Comparison of ENCODE assay signal across 12 cellular contexts in the genomic region with DNA sequence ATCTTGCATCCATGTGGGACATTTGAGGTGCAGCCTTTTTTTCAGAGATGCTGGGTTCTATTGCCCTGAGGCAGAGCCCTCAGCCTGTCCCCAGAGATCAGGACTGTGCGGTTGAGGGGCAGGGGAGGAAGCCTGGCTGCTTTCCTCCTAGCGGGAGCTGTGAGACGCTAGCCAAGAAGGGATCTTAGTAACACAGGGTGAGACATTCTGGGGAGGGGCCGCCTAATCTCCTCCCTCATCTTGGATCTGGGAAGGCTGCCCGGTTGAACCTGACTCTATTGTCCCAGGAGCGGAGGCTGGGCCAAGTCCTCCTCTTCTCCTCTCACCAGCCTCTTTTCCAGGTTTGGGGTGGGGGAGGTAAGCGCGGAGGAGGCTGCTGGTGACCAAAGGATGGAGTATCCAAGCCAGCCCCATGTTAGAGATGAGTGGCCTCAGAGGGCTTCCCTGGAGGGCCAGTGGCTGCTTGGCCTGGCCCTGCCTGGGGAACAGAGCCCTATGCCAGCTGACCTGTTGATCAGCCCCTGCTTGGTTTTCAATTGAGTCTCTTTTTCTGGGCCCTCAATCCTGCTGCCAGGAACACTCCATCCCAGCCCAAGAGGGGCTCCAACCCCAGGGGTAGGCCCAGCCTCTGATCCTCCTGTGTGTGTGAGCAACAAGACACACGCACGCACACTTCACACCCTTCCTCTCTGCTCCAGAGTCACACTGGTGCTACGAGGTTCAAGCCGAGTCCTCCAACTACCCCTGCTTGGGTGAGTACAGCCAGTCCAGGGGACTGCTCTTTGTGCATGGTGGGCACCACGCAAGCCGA. TPM values are rescaled to one million over a fixed set of nuclear protein-coding genes. Genes with fewer than 3 reads are reported as not detected.
DNase-seq lines count a peak whose midpoint lies in the region; ATAC-seq and TF ChIP-seq lines count a peak whose summit lies in the region.
"Had no signal": no experiment of that assay in that cellular context is flagged by ENCODE, and none has a peak within 500 bp of the region (broad histone marks: within the 10 kb centered on the region; RNA-seq: fewer than 3 reads in every experiment).

No MANE protein-coding gene starts in this region.

- H3K27me3 Mint-ChIP-seq in chondrocyte (ENCODE audit: low read depth): peaks cover 21% of the 10 kb centered on the region

- H3K4me3 Mint-ChIP-seq in chondrocyte (ENCODE audit: unreplicated experiment): no peak overlapping the region

- H3K4me3 ChIP-seq in SK-N-MC (peak overlapping the region; percentile 6; the same call in 1 of the 2 replicates), fibroblast of pulmonary artery (replicated peaks; ENCODE audit: low read depth, low read length) (no peak overlapping the region), retinal pigment epithelial cell (ENCODE audit: low read length) (no peak overlapping the region)
- H3K4me3 ChIP-seq: uterus had no signal

- no peaks in the 10 kb centered on the region for H3K36me3 Mint-ChIP-seq in chondrocyte (ENCODE audit: low read depth)

- H3K9me3 Mint-ChIP-seq in chondrocyte (ENCODE audit: low read depth): no peaks in the 10 kb centered on the region

- H3K4me1 Mint-ChIP-seq in chondrocyte (ENCODE audit: low read depth): peaks cover 23% of the 10 kb centered on the region

- no peak for TF ChIP-seq CTCF in fibroblast of pulmonary artery (IDR thresholded peaks at IDR 0.05; ENCODE audit: low read length, missing control alignments)
- TF ChIP-seq CTCF in retinal pigment epithelial cell (conservative IDR thresholded peaks at IDR 0.05; ENCODE audit: low read depth, low read length): no peak
- TF ChIP-seq CTCF in chondrocyte (IDR thresholded peaks at IDR 0.05): no peak

- no peak overlapping the region for H3K27ac Mint-ChIP-seq in chondrocyte (ENCODE audit: unreplicated experiment)

- peak overlapping the region; percentile 42; the same call in 1 of the 2 replicates for H3K27ac ChIP-seq in SK-N-MC

- ATAC-seq in HG03135 (IDR thresholded peaks at IDR 0.05; ENCODE audit: unreplicated experiment): no peak
- ATAC-seq in GM19467 (IDR thresholded peaks at IDR 0.05; ENCODE audit: unreplicated experiment): no peak

- H3K36me3 ChIP-seq in SK-N-MC (ENCODE audit: insufficient read depth, low read length): no peaks in the 10 kb centered on the region
- H3K36me3 ChIP-seq: uterus had no signal

- H3K9ac ChIP-seq in SK-N-MC (ENCODE audit: insufficient read length): no peak overlapping the region

- DNase-seq in ELR (ENCODE audit: low read depth) (peak; percentile 68), SK-N-MC (ENCODE audit: low read depth, low spot score) (no peak), fibroblast of pulmonary artery (ENCODE audit: low read depth) (peak; percentile 85), retinal pigment epithelial cell (ENCODE audit: low read depth) (peak; percentile 39), NCI-H524 (lab: John Stamatoyannopoulos, UW) (no peak), chondrocyte (ENCODE audit: low spot score) (no peak)
- DNase-seq: activated T-cell treated with anti-CD3 and anti-CD28 coated beads, Interleukin-2, amount 50 U/mL, for 1 hour; stimulated activated CD4-positive, alpha-beta T cell treated with anti-CD3 and anti-CD28 coated beads, Interleukin-4, amount 100 ng/mL, for 24 hours had no signal

- H3K9me3 ChIP-seq in SK-N-MC (ENCODE audit: low read depth, low read length): no peaks in the 10 kb centered on the region
- H3K9me3 ChIP-seq: uterus had no signal

RNA-seq across cellular contexts. Expression of gene CA4, which starts 5.0 kb away (rescaled TPM):
- not detected in 3 replicates for total RNA-seq in chondrocyte
- total RNA-seq: mononuclear cell had no signal

Comparison
In these comparisons a context has a peak if more than half of its experiments do, and no peak if none do; other contexts are left out.
1. DNase-seq: peak in ELR (single experiment), fibroblast of pulmonary artery (single experiment) and retinal pigment epithelial cell (single experiment); none in SK-N-MC (single experiment), NCI-H524 (0 of 2) and chondrocyte (single experiment).